ENCODE assay signal across 10 cellular contexts in genomic region chr7:131787101-131787500, GRCh38.
"Had no signal": no experiment of that assay in that cellular context is flagged by ENCODE, and none has a peak within 500 bp of the region (broad histone marks: within the 10 kb centered on the region; RNA-seq: fewer than 3 reads in every experiment).

No MANE protein-coding gene starts in this region.

- H2AFZ ChIP-seq: GM23338 had no signal

- H3K27ac ChIP-seq: HL-60 had no signal

- H3K4me2 ChIP-seq: GM23338 had no signal

- DNase-seq: H9, HCEC 1CT, IMR-90, KG1 had no signal

- H3K4me3 ChIP-seq: GM23338, K562 had no signal

- ATAC-seq: GM23338, K562 had no signal

- FAIRE-seq: H1, H54, HTR-8/SVneo, K562 had no signal
